In the genomic region with DNA sequence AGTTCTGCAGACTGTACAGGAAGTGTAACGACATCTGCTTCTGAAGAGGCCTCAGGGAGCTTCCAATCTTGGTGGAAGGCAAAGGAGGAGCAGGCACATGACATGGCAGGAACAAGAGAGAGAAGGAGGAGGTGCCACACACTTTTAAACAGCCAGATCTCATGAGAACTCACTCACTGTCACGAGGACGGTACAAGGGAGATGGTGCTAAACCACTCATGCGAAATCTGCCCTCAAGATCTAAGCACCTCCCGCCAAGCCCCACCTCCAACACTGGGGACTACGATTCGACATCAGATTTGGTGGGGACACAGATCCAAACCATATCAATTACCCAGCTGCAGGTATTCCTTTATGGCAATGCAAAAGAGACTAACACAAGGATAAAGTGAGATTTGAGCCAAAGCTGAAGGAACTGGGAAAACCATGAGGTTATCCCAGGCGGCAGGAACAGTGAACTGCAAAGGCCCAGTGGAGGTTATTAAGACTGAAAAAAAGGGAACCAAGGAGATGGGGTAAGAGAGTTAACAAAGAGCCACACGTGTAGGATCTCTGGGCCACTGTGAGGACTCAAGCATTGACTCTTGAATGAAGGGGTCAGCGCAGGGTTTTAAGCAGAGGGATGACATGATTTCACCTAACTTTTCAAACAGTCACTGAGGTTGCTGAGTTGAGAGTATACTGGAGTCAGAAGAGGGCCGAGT, we compare ENCODE assay signal across 18 cellular contexts. TPM values are rescaled to one million over a fixed set of nuclear protein-coding genes. Genes with fewer than 3 reads are reported as not detected.
DNase-seq lines count a peak whose midpoint lies in the region; ATAC-seq and TF ChIP-seq lines count a peak whose summit lies in the region.
"Had no signal": no experiment of that assay in that cellular context is flagged by ENCODE, and none has a peak within 500 bp of the region (broad histone marks: within the 10 kb centered on the region; RNA-seq: fewer than 3 reads in every experiment).

No MANE protein-coding gene starts in this region.

- no peak for TF ChIP-seq CTCF in neutrophil (IDR thresholded peaks at IDR 0.05)
- no peak for TF ChIP-seq CTCF in esophagus squamous epithelium (IDR thresholded peaks at IDR 0.05)

- ATAC-seq in central memory CD8-positive, alpha-beta T cell (replicated peaks; ENCODE audit: extremely low read depth, poor library complexity, severe bottlenecking), result peak; percentile 43
- ATAC-seq: A549, SK-N-SH treated with all-trans-retinoic acid at 6 μM for 48 hours had no signal

- H3K4me3 ChIP-seq in neutrophil (ENCODE audit: low read depth in 1 of 2, low read length in 1 of 2), result no peak overlapping the region
- no peak overlapping the region for H3K4me3 ChIP-seq in esophagus squamous epithelium
- H3K4me3 ChIP-seq: A549 had no signal

- DNase-seq in GF-D8 (lab: John Stamatoyannopoulos, UW), result peak; percentile 11
- DNase-seq in NOMO-1 treated with DMSO at 0.1 percent for 48 hours (lab: John Stamatoyannopoulos, UW; ENCODE audit: unreplicated experiment), result peak; percentile 64
- no peak for DNase-seq in central memory CD8-positive, alpha-beta T cell (ENCODE audit: low spot score in 2 of 2)
- no peak for DNase-seq in NCI-H748 (lab: John Stamatoyannopoulos, UW; ENCODE audit: unreplicated experiment)
- no peak for DNase-seq in DMS153 (lab: John Stamatoyannopoulos, UW)
- no peak for DNase-seq in esophagus squamous epithelium (lab: John Stamatoyannopoulos, UW)
- no peak for DNase-seq in AG08395 (ENCODE audit: low spot score)
- DNase-seq: COR-L47, EL, H7, NCI-H1436 treated with DMSO at 0.1 percent for 48 hours, NCI-H2081 treated with DMSO at 0.1 percent for 48 hours, NCI-H510A treated with DMSO at 0.1 percent for 48 hours, SHP77 treated with DMSO at 0.1 percent for 48 hours had no signal

- peaks cover 10% of the 10 kb centered on the region for H3K36me3 Mint-ChIP-seq in central memory CD8-positive, alpha-beta T cell (ENCODE audit: insufficient read depth)

- no peaks in the 10 kb centered on the region for H3K27me3 ChIP-seq in neutrophil
- no peaks in the 10 kb centered on the region for H3K27me3 ChIP-seq in esophagus squamous epithelium

- H3K4me3 Mint-ChIP-seq in central memory CD8-positive, alpha-beta T cell, result no peak overlapping the region

- no peaks in the 10 kb centered on the region for H3K36me3 ChIP-seq in neutrophil
- H3K36me3 ChIP-seq in esophagus squamous epithelium, result peaks cover 0 to 7% (median 0%) of the 10 kb centered on the region in 3 donors

- TF ChIP-seq POLR2A in esophagus squamous epithelium (IDR thresholded peaks at IDR 0.05), result no peak

- H3K4me1 Mint-ChIP-seq in central memory CD8-positive, alpha-beta T cell, result peaks cover 14% of the 10 kb centered on the region

- H3K27ac ChIP-seq in neutrophil (peak overlapping the region; percentile 53), esophagus squamous epithelium (no peak overlapping the region)
- H3K27ac ChIP-seq: A549, C4-2B had no signal

- H3K27ac Mint-ChIP-seq in central memory CD8-positive, alpha-beta T cell (ENCODE audit: low read depth), result no peak overlapping the region

- no peaks in the 10 kb centered on the region for H3K9me3 Mint-ChIP-seq in central memory CD8-positive, alpha-beta T cell

- no peaks in the 10 kb centered on the region for H3K27me3 Mint-ChIP-seq in central memory CD8-positive, alpha-beta T cell

- intact Hi-C loops in esophagus squamous epithelium (cut with DNase I), result no loop called here

- WGBS in esophagus squamous epithelium, 2 donors, result 89 to 94% methylated on average over 9 to 11 of the region's 11 CpGs

- H3K4me1 ChIP-seq in neutrophil (ENCODE audit: control insufficient read depth in 1 of 2, insufficient read depth in 1 of 2, low read depth in 1 of 2, low read length in 1 of 2), result peaks cover 10% of the 10 kb centered on the region in 2 experiments
- peaks cover 0 to 27% (median 0%) of the 10 kb centered on the region in 3 donors for H3K4me1 ChIP-seq in esophagus squamous epithelium
- H3K4me1 ChIP-seq: A549 had no signal

- no peaks in the 10 kb centered on the region for H3K9me3 ChIP-seq in neutrophil
- H3K9me3 ChIP-seq in esophagus squamous epithelium, result no peaks in the 10 kb centered on the region
- H3K9me3 ChIP-seq: A549 had no signal

RNA-seq across cellular contexts. Expression of gene TYW1B, which starts 9.2 kb away (rescaled TPM):
- 1 to 10 TPM; 2.0 to 5.1 (median 2.5) TPM for total RNA-seq in esophagus squamous epithelium

Comparison
In these comparisons a context has a peak if more than half of its experiments do, and no peak if none do; other contexts are left out.
1. DNase-seq: peak in GF-D8 (single experiment) and NOMO-1 treated with DMSO at 0.1 percent for 48 hours (single experiment); none in central memory CD8-positive, alpha-beta T cell (0 of 2), NCI-H748 (single experiment), DMS153 (single experiment), esophagus squamous epithelium (single experiment) and AG08395 (single experiment).